In genomic region chr1:110060034-110060661, GRCh38 we compare ENCODE assay signal across 8 cellular contexts. TPM values are rescaled to one million over a fixed set of nuclear protein-coding genes. Genes with fewer than 3 reads are reported as not detected.
DNase-seq lines count a peak whose midpoint lies in the region; ATAC-seq and TF ChIP-seq lines count a peak whose summit lies in the region.

No MANE protein-coding gene starts in this region.

- H3K27me3 ChIP-seq in SU-DHL-6 (ENCODE audit: low read length): no peaks in the 10 kb centered on the region

- H3F3A ChIP-seq in SU-DHL-6 (ENCODE audit: insufficient read depth): no peaks in the 10 kb centered on the region

- TF ChIP-seq CTCF in SU-DHL-6 (IDR thresholded peaks at IDR 0.05; ENCODE audit: insufficient read depth, low read length, poor library complexity, severe bottlenecking): peak; percentile 96

- no peak overlapping the region for H2AFZ ChIP-seq in SU-DHL-6 (ENCODE audit: low read depth, low read length, severe bottlenecking)

- H3K36me3 Mint-ChIP-seq in activated naive CD8-positive, alpha-beta T cell treated with anti-CD3 and anti-CD28 coated beads for 36 hours: peaks cover 6% of the 10 kb centered on the region

- H3K4me3 Mint-ChIP-seq in activated naive CD8-positive, alpha-beta T cell treated with anti-CD3 and anti-CD28 coated beads for 36 hours: no peak overlapping the region

- H3K9ac ChIP-seq in SU-DHL-6 (ENCODE audit: low read length): no peak overlapping the region

- no peak overlapping the region for H3K27ac ChIP-seq in SU-DHL-6 (ENCODE audit: low read depth, low read length)

- ATAC-seq in HG02798 (IDR thresholded peaks at IDR 0.05; ENCODE audit: poor library complexity, unreplicated experiment) (peak; percentile 51), left colon (peak; percentile 21)

- no peaks in the 10 kb centered on the region for H3K27me3 Mint-ChIP-seq in activated naive CD8-positive, alpha-beta T cell treated with anti-CD3 and anti-CD28 coated beads for 36 hours

- peaks cover 2% of the 10 kb centered on the region; the same call in 1 of the 2 replicates for H3K36me3 ChIP-seq in SU-DHL-6 (ENCODE audit: low read length)

- no peaks in the 10 kb centered on the region for H3K9me3 Mint-ChIP-seq in activated naive CD8-positive, alpha-beta T cell treated with anti-CD3 and anti-CD28 coated beads for 36 hours

- H3K9me3 ChIP-seq in SU-DHL-6 (ENCODE audit: insufficient read depth, low read length): no peaks in the 10 kb centered on the region

- H3K9me2 ChIP-seq in SU-DHL-6 (replicated peaks; ENCODE audit: insufficient read depth, low read length): no peaks in the 10 kb centered on the region

- peak; percentile 75 for DNase-seq in Daoy (ENCODE audit: low read depth)
- peak; percentile 75 for DNase-seq in activated naive CD8-positive, alpha-beta T cell treated with anti-CD3 and anti-CD28 coated beads for 36 hours
- peak in 1 of 2 donors; percentile 46 for DNase-seq in left colon
- DNase-seq in stimulated activated CD8-positive, alpha-beta memory T cell treated with anti-CD3 and anti-CD28 coated beads, Interleukin-15, amount 100 ng/mL, for 48 hours (ENCODE audit: low read depth in 2 of 2): peak; percentile 55 to 66
- no peak for DNase-seq in NCI-H187 treated with DMSO at 0.1 percent for 48 hours (lab: John Stamatoyannopoulos, UW)
- DNase-seq in ureter (ENCODE audit: low spot score): no peak

- no peak overlapping the region for H3K4me3 ChIP-seq in SU-DHL-6 (ENCODE audit: insufficient read depth, low read length, poor library complexity, severe bottlenecking)

- H3K4me2 ChIP-seq in SU-DHL-6 (ENCODE audit: low read depth, low read length, poor library complexity, severe bottlenecking): no peak overlapping the region

- no peaks in the 10 kb centered on the region for H3K79me2 ChIP-seq in SU-DHL-6 (ENCODE audit: insufficient read depth, low read length)

- no peak overlapping the region for H3K27ac Mint-ChIP-seq in activated naive CD8-positive, alpha-beta T cell treated with anti-CD3 and anti-CD28 coated beads for 36 hours

- intact Hi-C loops in left colon (cut with DNase I, micrococcal nuclease): no loop called here

- peaks cover 1% of the 10 kb centered on the region for H3K4me1 Mint-ChIP-seq in activated naive CD8-positive, alpha-beta T cell treated with anti-CD3 and anti-CD28 coated beads for 36 hours

- H4K20me1 ChIP-seq in SU-DHL-6 (ENCODE audit: low read depth, low read length): no peaks in the 10 kb centered on the region

RNA-seq across cellular contexts. Expression of gene ALX3, which starts 10.3 kb away (rescaled TPM):
- not detected in 2 replicates for total RNA-seq in Daoy (2014; rRNA removed; shearing (Covaris generic))
- not detected for total RNA-seq in activated naive CD8-positive, alpha-beta T cell treated with anti-CD3 and anti-CD28 coated beads for 36 hours
- total RNA-seq in left colon: not detected
- total RNA-seq in ureter: not detected

RNA-seq across cellular contexts. Expression of gene STRIP1, which starts 25.7 kb away (rescaled TPM):
- total RNA-seq in Daoy (2014; rRNA removed; shearing (Covaris generic)): 34.1 and 43.2 TPM in 2 replicates
- total RNA-seq in activated naive CD8-positive, alpha-beta T cell treated with anti-CD3 and anti-CD28 coated beads for 36 hours: 10 to 100 TPM; 29.9 to 31.8 TPM
- total RNA-seq in left colon (10 to 100 TPM; 34.0 to 38.2 TPM), ureter (41.5 TPM)

RNA-seq across cellular contexts. Expression of gene UBL4B, which starts 52.1 kb away (rescaled TPM):
- total RNA-seq in Daoy (2014; rRNA removed; shearing (Covaris generic)): not detected in 2 replicates
- not detected for total RNA-seq in activated naive CD8-positive, alpha-beta T cell treated with anti-CD3 and anti-CD28 coated beads for 36 hours
- total RNA-seq in left colon (not detected), ureter (not detected)

Comparison
In these comparisons a context has a peak if more than half of its experiments do, and no peak if none do; other contexts are left out.
1. DNase-seq: peak in Daoy (single experiment), activated naive CD8-positive, alpha-beta T cell treated with anti-CD3 and anti-CD28 coated beads for 36 hours (single experiment) and stimulated activated CD8-positive, alpha-beta memory T cell treated with anti-CD3 and anti-CD28 coated beads, Interleukin-15, amount 100 ng/mL, for 48 hours (2 of 2); none in NCI-H187 treated with DMSO at 0.1 percent for 48 hours (single experiment) and ureter (single experiment).